Comparison of ENCODE assay signal across 25 cellular contexts in genomic region chr12:112102127-112102526, GRCh38.
"Had no signal": no experiment of that assay in that cellular context is flagged by ENCODE, and none has a peak within 500 bp of the region (broad histone marks: within the 10 kb centered on the region; RNA-seq: fewer than 3 reads in every experiment).

No MANE protein-coding gene starts in this region.

- H3K9me3 ChIP-seq: adrenal gland, body of pancreas, colonic mucosa had no signal

- H3K36me3 ChIP-seq: colonic mucosa had no signal

- H3K27ac Mint-ChIP-seq: activated CD4-positive, alpha-beta memory T cell treated with anti-CD3 and anti-CD28 coated beads, Interleukin-2, amount 10 ng/mL, durations not matched to agents 7 days and 5 days; activated CD4-positive, alpha-beta T cell treated with anti-CD3 and anti-CD28 coated beads, Interleukin-2, amount 10 ng/mL, durations not matched to agents 24 days and 14 days; activated naive CD4-positive, alpha-beta T cell treated with anti-CD3 and anti-CD28 coated beads, Interleukin-2, amount 10 ng/mL, durations not matched to agents 7 days and 5 days; activated naive CD8-positive, alpha-beta T cell treated with anti-CD3 and anti-CD28 coated beads, Interleukin-2, amount 50 U/mL, for 24 hours; activated T-cell treated with anti-CD3 and anti-CD28 coated beads, Interleukin-2, amount 50 U/mL, for 72 hours had no signal

- H3K27ac ChIP-seq: adrenal gland, body of pancreas, cardiac muscle cell, colonic mucosa had no signal

- FAIRE-seq: frontal cortex had no signal

- H3K27me3 ChIP-seq: adrenal gland, body of pancreas, cardiac muscle cell, colonic mucosa had no signal

- ATAC-seq: activated naive CD8-positive, alpha-beta T cell treated with anti-CD3 and anti-CD28 coated beads, Interleukin-2, amount 50 U/mL, for 24 hours; activated T-cell treated with anti-CD3 and anti-CD28 coated beads, Interleukin-2, amount 50 U/mL, for 72 hours; body of pancreas; esophagus mucosa had no signal

- H3K27me3 Mint-ChIP-seq: activated CD4-positive, alpha-beta memory T cell treated with anti-CD3 and anti-CD28 coated beads, Interleukin-2, amount 10 ng/mL, durations not matched to agents 7 days and 5 days; activated CD4-positive, alpha-beta T cell treated with anti-CD3 and anti-CD28 coated beads, Interleukin-2, amount 10 ng/mL, durations not matched to agents 24 days and 14 days; activated naive CD4-positive, alpha-beta T cell treated with anti-CD3 and anti-CD28 coated beads, Interleukin-2, amount 10 ng/mL, durations not matched to agents 7 days and 5 days; activated naive CD8-positive, alpha-beta T cell treated with anti-CD3 and anti-CD28 coated beads for 36 hours; activated naive CD8-positive, alpha-beta T cell treated with anti-CD3 and anti-CD28 coated beads, Interleukin-2, amount 50 U/mL, for 24 hours had no signal

- H3K4me3 Mint-ChIP-seq: activated CD4-positive, alpha-beta memory T cell treated with anti-CD3 and anti-CD28 coated beads, Interleukin-2, amount 10 ng/mL, durations not matched to agents 7 days and 5 days; activated CD4-positive, alpha-beta T cell treated with anti-CD3 and anti-CD28 coated beads, Interleukin-2, amount 10 ng/mL, durations not matched to agents 24 days and 14 days; activated naive CD4-positive, alpha-beta T cell treated with anti-CD3 and anti-CD28 coated beads, Interleukin-2, amount 10 ng/mL, durations not matched to agents 7 days and 5 days; activated naive CD8-positive, alpha-beta T cell treated with anti-CD3 and anti-CD28 coated beads for 36 hours; activated naive CD8-positive, alpha-beta T cell treated with anti-CD3 and anti-CD28 coated beads, Interleukin-2, amount 50 U/mL, for 24 hours; activated T-cell treated with anti-CD3 and anti-CD28 coated beads, Interleukin-2, amount 50 U/mL, for 72 hours had no signal

- DNase-seq: activated CD4-positive, alpha-beta memory T cell treated with anti-CD3 and anti-CD28 coated beads, Interleukin-2, amount 10 ng/mL, durations not matched to agents 7 days and 5 days; activated CD4-positive, alpha-beta T cell treated with anti-CD3 and anti-CD28 coated beads, Interleukin-2, amount 10 ng/mL, durations not matched to agents 24 days and 14 days; activated CD4-positive, alpha-beta T cell treated with anti-CD3 and anti-CD28 coated beads, Interleukin-2, amount 50 U/mL, for 4 hours; activated gamma-delta T cell; activated naive CD4-positive, alpha-beta T cell; activated naive CD4-positive, alpha-beta T cell treated with anti-CD3 and anti-CD28 coated beads, Interleukin-2, amount 10 ng/mL, durations not matched to agents 7 days and 5 days; activated naive CD8-positive, alpha-beta T cell treated with anti-CD3 and anti-CD28 coated beads for 36 hours; activated naive CD8-positive, alpha-beta T cell treated with anti-CD3 and anti-CD28 coated beads, Interleukin-2, amount 50 U/mL, for 24 hours; activated T-cell treated with anti-CD3 and anti-CD28 coated beads, Interleukin-2, amount 50 U/mL, for 1 hour; activated T-cell treated with anti-CD3 and anti-CD28 coated beads, Interleukin-2, amount 50 U/mL, for 72 hours; amygdala; aorta; body of pancreas; central memory CD4-positive, alpha-beta T cell; cerebellar nuclear complex; colonic mucosa; effector CD8-positive, alpha-beta T cell; foreskin fibroblast; head of caudate nucleus; hippocampal formation; T-helper 2 cell had no signal

- H3K9me3 Mint-ChIP-seq: activated CD4-positive, alpha-beta memory T cell treated with anti-CD3 and anti-CD28 coated beads, Interleukin-2, amount 10 ng/mL, durations not matched to agents 7 days and 5 days; activated CD4-positive, alpha-beta T cell treated with anti-CD3 and anti-CD28 coated beads, Interleukin-2, amount 10 ng/mL, durations not matched to agents 24 days and 14 days; activated naive CD4-positive, alpha-beta T cell treated with anti-CD3 and anti-CD28 coated beads, Interleukin-2, amount 10 ng/mL, durations not matched to agents 7 days and 5 days; activated naive CD8-positive, alpha-beta T cell treated with anti-CD3 and anti-CD28 coated beads for 36 hours; activated naive CD8-positive, alpha-beta T cell treated with anti-CD3 and anti-CD28 coated beads, Interleukin-2, amount 50 U/mL, for 24 hours; activated T-cell treated with anti-CD3 and anti-CD28 coated beads, Interleukin-2, amount 50 U/mL, for 72 hours had no signal

- H3K4me3 ChIP-seq: adrenal gland, body of pancreas, cardiac muscle cell, colonic mucosa had no signal
